11 cellular contexts compared by ENCODE assay signal in genomic region chr3:190003730-190004129, GRCh38.
DNase-seq lines count a peak whose midpoint lies in the region; ATAC-seq, FAIRE-seq and TF ChIP-seq lines count a peak whose summit lies in the region.
"Had no signal": no experiment of that assay in that cellular context is flagged by ENCODE, and none has a peak within 500 bp of the region (broad histone marks: within the 10 kb centered on the region; RNA-seq: fewer than 3 reads in every experiment).

No MANE protein-coding gene starts in this region.

- peak; percentile 7 for FAIRE-seq in GM12878 (lab: Jason Lieb, UNC)
- FAIRE-seq: GM12891 had no signal

- H3K4me1 ChIP-seq in GM12878 (ENCODE audit: control insufficient read depth, insufficient read depth, low read length) (no peaks in the 10 kb centered on the region), GM23338 (ENCODE audit: insufficient read depth) (peaks cover 16% of the 10 kb centered on the region)

- H3K9me3 ChIP-seq in GM12878 (replicated peaks; ENCODE audit: control insufficient read depth, insufficient read depth, low read length): no peaks in the 10 kb centered on the region

- no peaks in the 10 kb centered on the region for H3K27me3 ChIP-seq in GM12878 (replicated peaks in 1 of 2; ENCODE audit: control insufficient read depth in 2 of 2, insufficient read depth in 2 of 2, low read length in 1 of 2)
- no peaks in the 10 kb centered on the region for H3K27me3 ChIP-seq in GM23338 (ENCODE audit: insufficient read depth)

- H3K27ac ChIP-seq in GM12878 (ENCODE audit: control insufficient read depth, insufficient read depth) (no peak overlapping the region), GM23338 (ENCODE audit: low read depth) (no peak overlapping the region), caudate nucleus (ENCODE audit: low read depth, low read length) (no peak overlapping the region)

- no peaks in the 10 kb centered on the region for H3K36me3 Mint-ChIP-seq in GM23338 (ENCODE audit: low read depth)
- H3K36me3 Mint-ChIP-seq: CD4-positive, CD25-positive, alpha-beta regulatory T cell had no signal

- TF ChIP-seq POLR2A in GM12878 (IDR thresholded peaks at IDR 0.05; ENCODE audit: low read depth, low read length): no peak

- no peak overlapping the region for H3K4me2 ChIP-seq in GM12878 (ENCODE audit: control insufficient read depth, insufficient read depth)
- no peak overlapping the region for H3K4me2 ChIP-seq in GM23338

- no peak for TF ChIP-seq RAD21 in GM12878 (IDR thresholded peaks at IDR 0.05; ENCODE audit: insufficient read depth, low read depth, low read length)

- CTCF ChIA-PET in GM12878 (lab: Yijun Ruan, JAX): no interaction called here

- intact Hi-C loops in GM12878 (cut with micrococcal nuclease; ENCODE audit: unreplicated experiment): no loop called here

- H3K27ac Mint-ChIP-seq in GM23338: no peak overlapping the region

- TF ChIP-seq EP300 in GM12878 (IDR thresholded peaks at IDR 0.05; ENCODE audit: borderline replicate concordance in 1 of 2, control insufficient read depth in 1 of 2, low read depth in 2 of 2, low read length in 2 of 2): no peak

- H3K9ac ChIP-seq in GM12878 (ENCODE audit: control insufficient read depth, insufficient read depth, low read length): no peak overlapping the region

- H3K36me3 ChIP-seq in GM12878 (ENCODE audit: control insufficient read depth in 2 of 2, insufficient read depth in 2 of 2, low read length in 1 of 2): no peaks in the 10 kb centered on the region
- H3K36me3 ChIP-seq in GM23338 (ENCODE audit: insufficient read depth): no peaks in the 10 kb centered on the region

- H3K79me2 ChIP-seq in GM12878 (ENCODE audit: control insufficient read depth, insufficient read depth, low read length) (no peaks in the 10 kb centered on the region), GM23338 (replicated peaks; ENCODE audit: insufficient read depth) (no peaks in the 10 kb centered on the region)

- no peak overlapping the region for H3K4me3 Mint-ChIP-seq in GM23338

- POLR2A ChIA-PET in GM12878 (lab: Charles Lee): no interaction called here

- H2AFZ ChIP-seq in GM12878 (ENCODE audit: control insufficient read depth, low read depth, low read length) (no peak overlapping the region), GM23338 (no peak overlapping the region)

- TF ChIP-seq CTCF in GM12878 (IDR thresholded peaks at IDR 0.05 in 2 of 3, conservative IDR thresholded peaks at IDR 0.05 in 1 of 3; ENCODE audit: control insufficient read depth in 2 of 3, extremely low read depth in 1 of 3, insufficient read depth in 1 of 3, low read depth in 3 of 3, low read length in 3 of 3) (no peak), GM23338 (conservative IDR thresholded peaks at IDR 0.05; ENCODE audit: low read depth in 2 of 2) (no peak)

- in situ Hi-C loops in ACHN (cut with HindIII; ENCODE audit: low pct_ligation_motif_present, low pct_unique_long_range_greater_than_20kb, low sequenced_read_pairs) (no loop called here), GM12878 (cut with MboI) (no loop called here)

- no TSS peak for BruUV-seq in GM12878 (replicated peaks; lab: Mats Ljungman, UMichigan)

- no peaks in the 10 kb centered on the region for H3K9me2 ChIP-seq in GM23338 (ENCODE audit: insufficient read depth)

- no peaks in the 10 kb centered on the region for H3K27me3 Mint-ChIP-seq in GM23338 (ENCODE audit: insufficient read depth, low read depth, poor library complexity)

- peak; percentile 52 for DNase-seq in ACHN
- DNase-seq in HK-2 (ENCODE audit: unreplicated experiment): peak; percentile 29
- no peak for DNase-seq in GM12878 (ENCODE audit: low read depth, low spot score)
- peak; percentile 93 for DNase-seq in kidney tubule cell (ENCODE audit: low spot score)
- no peak for DNase-seq in inferior parietal cortex (ENCODE audit: extremely low spot score)
- DNase-seq in GM23338 (ENCODE audit: low spot score): no peak
- DNase-seq in caudate nucleus (lab: John Stamatoyannopoulos, UW): no peak
- no peak for DNase-seq in epidermal melanocyte (ENCODE audit: insufficient read length, low spot score)
- DNase-seq: CD4-positive, CD25-positive, alpha-beta regulatory T cell; SHP77 had no signal

- no peak overlapping the region for H3K4me3 ChIP-seq in GM12878
- H3K4me3 ChIP-seq in GM23338: no peak overlapping the region

- no peaks in the 10 kb centered on the region for H3F3A ChIP-seq in GM23338 (replicated peaks; ENCODE audit: low read depth)

- RAD21 ChIA-PET in GM12878 (lab: Charles Lee; ENCODE audit: unreplicated experiment): no interaction called here

- H4K20me1 ChIP-seq in GM12878 (ENCODE audit: control insufficient read depth, insufficient read depth) (no peaks in the 10 kb centered on the region), GM23338 (replicated peaks; ENCODE audit: insufficient read depth) (no peaks in the 10 kb centered on the region)

- peaks cover 27% of the 10 kb centered on the region for H3K4me1 Mint-ChIP-seq in GM23338
- H3K4me1 Mint-ChIP-seq: CD4-positive, CD25-positive, alpha-beta regulatory T cell had no signal

- WGBS in GM12878 (ENCODE audit: insufficient coverage, insufficient replicate concordance, low lambda C conversion rate, missing lambda C conversion rate): 36% methylated on average over 1 of the region's 1 CpG

- H3K9me3 Mint-ChIP-seq in GM23338: no peaks in the 10 kb centered on the region
- H3K9me3 Mint-ChIP-seq: CD4-positive, CD25-positive, alpha-beta regulatory T cell had no signal

- SMC1A ChIA-PET in GM12878 (lab: Charles Lee; ENCODE audit: uncharacterized antibody, unreplicated experiment): interaction anchor here (0.8 kb wide), 1 partner anchor 88 kb away, joined by 3 read pairs; no protein-coding TSS in a partner anchor

- ATAC-seq in GM12878 (no peak), GM23338 (no peak)

TF ChIP-seq in GM12878, 131 proteins besides CTCF, POLR2A, EP300 and RAD21 (continues in another document):
- no peak for TF ChIP-seq PML (IDR thresholded peaks at IDR 0.05; ENCODE audit: low read length)
- no peak for TF ChIP-seq CBFB (IDR thresholded peaks at IDR 0.05; ENCODE audit: low read depth)
- no peak for TF ChIP-seq CREM (IDR thresholded peaks at IDR 0.05; ENCODE audit: low read depth)
- TF ChIP-seq MTA3 (IDR thresholded peaks at IDR 0.05; ENCODE audit: borderline replicate concordance, low read length): no peak
- no peak for TF ChIP-seq MYB (IDR thresholded peaks at IDR 0.05; ENCODE audit: borderline replicate concordance, low read depth, low read length)
- no peak for TF ChIP-seq PKNOX1 (IDR thresholded peaks at IDR 0.05)
- TF ChIP-seq NBN (IDR thresholded peaks at IDR 0.05): no peak
- TF ChIP-seq NRF1 (conservative IDR thresholded peaks at IDR 0.05; ENCODE audit: low read depth, low read length): no peak
- no peak for TF ChIP-seq POLR2AphosphoS5 (IDR thresholded peaks at IDR 0.05; ENCODE audit: low read length)

TF ChIP-seq in GM23338, 12 proteins besides CTCF, POLR2A, EP300 and RAD21 (continues in another document):
- TF ChIP-seq ZNF462 (CRISPR knock-in tag; IDR thresholded peaks at IDR 0.05): no peak

Comparison
In these comparisons a context has a peak if more than half of its experiments do, and no peak if none do; other contexts are left out.
1. DNase-seq: peak in ACHN (single experiment), HK-2 (single experiment) and kidney tubule cell (single experiment); none in GM12878 (single experiment), inferior parietal cortex (single experiment), GM23338 (single experiment), caudate nucleus (0 of 61) and epidermal melanocyte (single experiment).